Comparison of ENCODE assay signal across 8 cellular contexts in the genomic region with DNA sequence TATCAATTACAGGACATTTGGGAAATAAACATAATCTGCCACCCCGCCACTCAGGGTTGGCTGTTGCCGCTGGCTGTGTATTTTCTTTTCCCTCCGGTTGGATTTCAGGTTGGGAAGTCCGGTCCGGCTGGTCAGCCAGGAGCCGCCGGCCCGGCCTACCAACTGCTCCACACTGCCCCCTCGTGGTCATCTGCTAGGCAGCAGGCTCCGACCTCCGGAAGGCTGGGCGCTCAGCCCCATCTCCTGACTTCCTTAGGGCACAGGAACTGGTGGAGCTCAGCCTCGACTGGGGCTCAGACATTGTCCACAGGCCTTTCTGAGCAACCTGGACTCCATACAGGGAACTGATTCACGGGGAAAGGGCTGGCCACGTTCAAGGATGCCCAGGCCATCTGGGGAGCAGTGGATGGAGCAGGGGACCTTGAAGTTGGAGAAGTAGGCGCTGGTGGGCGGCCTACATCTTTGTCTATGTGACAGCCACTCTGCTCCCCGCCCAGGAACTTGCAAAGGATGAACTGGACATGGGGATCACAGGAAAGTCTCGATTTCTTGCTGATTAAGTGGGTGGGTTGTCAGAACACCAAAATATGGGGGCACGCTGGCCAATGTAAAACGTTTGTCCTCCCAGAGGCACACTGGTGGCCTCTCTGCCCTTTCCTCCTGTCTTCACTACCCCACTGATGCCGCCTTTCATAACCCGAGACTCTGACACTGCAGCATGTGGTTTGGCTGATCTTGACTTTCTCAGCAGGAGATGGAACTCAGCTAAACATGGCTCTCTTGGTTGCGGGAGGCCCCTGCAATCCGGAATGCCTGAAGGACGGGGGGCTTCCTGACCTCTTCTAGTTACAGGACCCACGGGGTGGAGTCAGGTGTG. TPM values are rescaled to one million over a fixed set of nuclear protein-coding genes. Genes with fewer than 3 reads are reported as not detected.
DNase-seq lines count a peak whose midpoint lies in the region; ATAC-seq and TF ChIP-seq lines count a peak whose summit lies in the region.

No MANE protein-coding gene starts in this region.

- no peaks in the 10 kb centered on the region for H3K9me3 Mint-ChIP-seq in CD4-positive, alpha-beta memory T cell
- H3K9me3 Mint-ChIP-seq in activated naive CD4-positive, alpha-beta T cell treated with anti-CD3 and anti-CD28 coated beads for 36 hours: no peaks in the 10 kb centered on the region

- H3K4me1 ChIP-seq in CD4-positive, alpha-beta memory T cell (ENCODE audit: insufficient read depth, low read length): peaks cover 7% of the 10 kb centered on the region
- H3K4me1 ChIP-seq in ovary (ENCODE audit: insufficient read depth) (no peaks in the 10 kb centered on the region), transverse colon (peaks cover 0 to 6% (median 1%) of the 10 kb centered on the region in 4 donors)

- POLR2A ChIA-PET in CD4-positive, alpha-beta memory T cell (lab: Charles Lee; ENCODE audit: partially characterized antibody): no interaction called here

- no peaks in the 10 kb centered on the region for H3K36me3 Mint-ChIP-seq in CD4-positive, alpha-beta memory T cell
- H3K36me3 Mint-ChIP-seq in activated naive CD4-positive, alpha-beta T cell treated with anti-CD3 and anti-CD28 coated beads for 36 hours (ENCODE audit: low read depth): no peaks in the 10 kb centered on the region

- peak overlapping the region in 1 of 7 donors; percentile 57 for H3K27ac Mint-ChIP-seq in CD4-positive, alpha-beta memory T cell
- no peak overlapping the region for H3K27ac Mint-ChIP-seq in activated naive CD4-positive, alpha-beta T cell treated with anti-CD3 and anti-CD28 coated beads for 36 hours

- CTCF ChIA-PET in CD4-positive, alpha-beta memory T cell (lab: Charles Lee; ENCODE audit: partially characterized antibody): interaction anchor here (0.6 to 1.2 kb wide), 4 partner anchors 10 to 623 kb away, joined by 3 to 4 read pairs (median 3); a partner anchor contains a TSS
- CTCF ChIA-PET in activated naive CD4-positive, alpha-beta T cell treated with anti-CD3 and anti-CD28 coated beads for 36 hours (lab: Charles Lee): interaction anchor here (0.6 to 1.3 kb wide), 6 partner anchors 15 to 902 kb away, joined by 3 read pairs; no protein-coding TSS in a partner anchor

- no peaks in the 10 kb centered on the region for H3K9me3 ChIP-seq in CD4-positive, alpha-beta memory T cell (ENCODE audit: control insufficient read depth in 1 of 2, low read length in 2 of 2)
- H3K9me3 ChIP-seq in ovary (no peaks in the 10 kb centered on the region), transverse colon (no peaks in the 10 kb centered on the region)

- peaks cover 0 to 3% (median 2%) of the 10 kb centered on the region in 4 donors for H3K4me1 Mint-ChIP-seq in CD4-positive, alpha-beta memory T cell
- peaks cover 4% of the 10 kb centered on the region for H3K4me1 Mint-ChIP-seq in activated naive CD4-positive, alpha-beta T cell treated with anti-CD3 and anti-CD28 coated beads for 36 hours (ENCODE audit: low read depth)

- WGBS in ovary, 3 donors: 43 to 44% (median 44%) methylated on average over 24 to 27 of the region's 27 CpGs
- 0 to 43% methylated on average over 3 to 27 of the region's 27 CpGs for whole genome bisulfite sequencing in transverse colon (ENCODE audit: low coverage in 1 of 2), 2 donors

- no peak overlapping the region for H3K27ac ChIP-seq in CD4-positive, alpha-beta memory T cell (ENCODE audit: low read depth, low read length)
- H3K27ac ChIP-seq in ovary: no peak overlapping the region
- H3K27ac ChIP-seq in transverse colon: no peak overlapping the region

- H3K27me3 ChIP-seq in CD4-positive, alpha-beta memory T cell (ENCODE audit: insufficient read depth, low read length): no peaks in the 10 kb centered on the region
- H3K27me3 ChIP-seq in ovary (no peaks in the 10 kb centered on the region), transverse colon (no peaks in the 10 kb centered on the region)

- TF ChIP-seq CTCF in ovary (IDR thresholded peaks at IDR 0.05): peak; percentile 81 to 93 (median 88)
- TF ChIP-seq CTCF in transverse colon (IDR thresholded peaks at IDR 0.05): peak; percentile 90 to 98 (median 98)

- TF ChIP-seq POLR2A in ovary (IDR thresholded peaks at IDR 0.05): no peak
- TF ChIP-seq POLR2A in transverse colon (IDR thresholded peaks at IDR 0.05): no peak

- in situ Hi-C loops in transverse colon (cut with MboI; ENCODE audit: low pct_ligation_motif_present in 1 of 4, low pct_unique_long_range_greater_than_20kb in 1 of 4, low sequenced_read_pairs in 3 of 4): loop anchor here in 3 of 4 donors (10.0 to 25.0 kb wide), 5 partner anchors 474 to 891 kb away; a partner anchor contains a TSS

- peaks cover 10 to 16% of the 10 kb centered on the region in 2 donors for H3K27me3 Mint-ChIP-seq in CD4-positive, alpha-beta memory T cell
- peaks cover 9% of the 10 kb centered on the region for H3K27me3 Mint-ChIP-seq in activated naive CD4-positive, alpha-beta T cell treated with anti-CD3 and anti-CD28 coated beads for 36 hours (ENCODE audit: low read depth)

- H3K36me3 ChIP-seq in CD4-positive, alpha-beta memory T cell (ENCODE audit: insufficient read depth, low read length): no peaks in the 10 kb centered on the region
- H3K36me3 ChIP-seq in ovary (no peaks in the 10 kb centered on the region), transverse colon (no peaks in the 10 kb centered on the region)

- peak; percentile 35 to 48 (median 43) for DNase-seq in CD4-positive, alpha-beta memory T cell
- DNase-seq in SK-N-DZ (ENCODE audit: low spot score) (peak; percentile 17), globus pallidus (ENCODE audit: low spot score) (peak; percentile 73), ovary (peak; percentile 75 to 91 (median 86)), transverse colon (peak; percentile 85)
- peak; percentile 75 for DNase-seq in activated naive CD4-positive, alpha-beta T cell treated with anti-CD3 and anti-CD28 coated beads for 36 hours

- H3K4me3 Mint-ChIP-seq in CD4-positive, alpha-beta memory T cell: peak overlapping the region in 7 of 8 donors; percentile 6 to 76 (median 61)
- no peak overlapping the region for H3K4me3 Mint-ChIP-seq in activated naive CD4-positive, alpha-beta T cell treated with anti-CD3 and anti-CD28 coated beads for 36 hours

- ATAC-seq in GM19397 (IDR thresholded peaks at IDR 0.05; ENCODE audit: unreplicated experiment): peak; percentile 88
- peak; percentile 43 for ATAC-seq in HG03558 (IDR thresholded peaks at IDR 0.05; ENCODE audit: extremely low read depth, unreplicated experiment)

- no peak for TF ChIP-seq EP300 in ovary (IDR thresholded peaks at IDR 0.05)
- no peak for TF ChIP-seq EP300 in transverse colon (IDR thresholded peaks at IDR 0.05; ENCODE audit: low read depth)

- intact Hi-C loops in CD4-positive, alpha-beta memory T cell (cut with micrococcal nuclease): loop anchor here (1.0 to 5.0 kb wide), 2 partner anchors 472 to 1241 kb away; no protein-coding TSS in a partner anchor
- intact Hi-C loops in activated naive CD4-positive, alpha-beta T cell treated with anti-CD3 and anti-CD28 coated beads for 36 hours (cut with micrococcal nuclease): loop anchor here (1.0 to 5.0 kb wide), 5 partner anchors 101 to 626 kb away; a partner anchor contains a TSS
- intact Hi-C loops in ovary (cut with DNase I) (loop anchor here in 3 of 4 donors (10.0 kb wide), 2 partner anchors 474 to 504 kb away; no protein-coding TSS in a partner anchor), transverse colon (cut with DNase I; ENCODE audit: low total_unique reads) (loop anchor here (10.0 kb wide), 1 partner anchor 474 kb away; no protein-coding TSS in a partner anchor)

- H3K4me3 ChIP-seq in CD4-positive, alpha-beta memory T cell (ENCODE audit: low read length in 2 of 2): no peak overlapping the region
- H3K4me3 ChIP-seq in ovary (no peak overlapping the region), transverse colon (peak overlapping the region in 1 of 4 donors; percentile 18)

RNA-seq across cellular contexts. Expression of a gene that starts 43.7 kb away (rescaled TPM):
- not detected for total RNA-seq in CD4-positive, alpha-beta memory T cell
- polyA plus RNA-seq in CD4-positive, alpha-beta memory T cell: not detected
- polyA plus RNA-seq in SK-N-DZ (2014; cell fraction: cytosol; rRNA removed): 0.16 TPM in 1 of 2 replicates, not detected in the other
- not detected in 2 replicates for polyA plus RNA-seq in SK-N-DZ (2014; cell fraction: nucleus; rRNA removed)
- total RNA-seq in activated naive CD4-positive, alpha-beta T cell treated with anti-CD3 and anti-CD28 coated beads for 36 hours: not detected
- total RNA-seq in ovary (10 to 100 TPM in 1 of 7 donors, 1 to 10 TPM in 6; 1.9 to 52.4 (median 4.6) TPM), transverse colon (not detected)
- 1 to 10 TPM; 3.1 to 4.3 TPM for polyA plus RNA-seq in ovary

Comparison
In these comparisons a context has a peak if more than half of its experiments do, and no peak if none do; other contexts are left out.
1. DNase-seq: peak in every context shown above with its lines; median percentile 86 in ovary; 85 in transverse colon; 75 in activated naive CD4-positive, alpha-beta T cell treated with anti-CD3 and anti-CD28 coated beads for 36 hours; 73 in globus pallidus; 43 in CD4-positive, alpha-beta memory T cell; 17 in SK-N-DZ.